1 cellular context compared by ENCODE assay signal in genomic region chr11:9992306-9992705, GRCh38.
TF ChIP-seq lines count a peak whose summit lies in the region.

No MANE protein-coding gene starts in this region.

TF ChIP-seq in IMR-90, 13 proteins besides CTCF, POLR2A, EP300 and RAD21 (continued from another document):
- TF ChIP-seq ELK1 (IDR thresholded peaks at IDR 0.05; ENCODE audit: borderline replicate concordance, low read depth, low read length), result no peak
- TF ChIP-seq CHD1 (IDR thresholded peaks at IDR 0.05; ENCODE audit: low read depth, low read length), result no peak
- TF ChIP-seq FOS (IDR thresholded peaks at IDR 0.05; ENCODE audit: low read depth, low read length), result no peak
- no peak for TF ChIP-seq RFX5 (IDR thresholded peaks at IDR 0.05; ENCODE audit: low read depth, low read length)
- no peak for TF ChIP-seq SMC3 (IDR thresholded peaks at IDR 0.05; ENCODE audit: low read depth, low read length)
- TF ChIP-seq RCOR1 (IDR thresholded peaks at IDR 0.05; ENCODE audit: insufficient replicate concordance, low read length), result no peak
- no peak for TF ChIP-seq NFE2L2 (IDR thresholded peaks at IDR 0.05; ENCODE audit: low read depth, low read length)
- no peak for TF ChIP-seq USF2 (IDR thresholded peaks at IDR 0.05; ENCODE audit: low read depth, low read length)
- no peak for TF ChIP-seq BHLHE40 (IDR thresholded peaks at IDR 0.05; ENCODE audit: low read depth, low read length)
- no peak for TF ChIP-seq MAFK (IDR thresholded peaks at IDR 0.05; ENCODE audit: low read depth, low read length)
- TF ChIP-seq CEBPB (IDR thresholded peaks at IDR 0.05; ENCODE audit: low read depth, low read length), result no peak
